ENCODE assay signal across 9 cellular contexts in the genomic region with DNA sequence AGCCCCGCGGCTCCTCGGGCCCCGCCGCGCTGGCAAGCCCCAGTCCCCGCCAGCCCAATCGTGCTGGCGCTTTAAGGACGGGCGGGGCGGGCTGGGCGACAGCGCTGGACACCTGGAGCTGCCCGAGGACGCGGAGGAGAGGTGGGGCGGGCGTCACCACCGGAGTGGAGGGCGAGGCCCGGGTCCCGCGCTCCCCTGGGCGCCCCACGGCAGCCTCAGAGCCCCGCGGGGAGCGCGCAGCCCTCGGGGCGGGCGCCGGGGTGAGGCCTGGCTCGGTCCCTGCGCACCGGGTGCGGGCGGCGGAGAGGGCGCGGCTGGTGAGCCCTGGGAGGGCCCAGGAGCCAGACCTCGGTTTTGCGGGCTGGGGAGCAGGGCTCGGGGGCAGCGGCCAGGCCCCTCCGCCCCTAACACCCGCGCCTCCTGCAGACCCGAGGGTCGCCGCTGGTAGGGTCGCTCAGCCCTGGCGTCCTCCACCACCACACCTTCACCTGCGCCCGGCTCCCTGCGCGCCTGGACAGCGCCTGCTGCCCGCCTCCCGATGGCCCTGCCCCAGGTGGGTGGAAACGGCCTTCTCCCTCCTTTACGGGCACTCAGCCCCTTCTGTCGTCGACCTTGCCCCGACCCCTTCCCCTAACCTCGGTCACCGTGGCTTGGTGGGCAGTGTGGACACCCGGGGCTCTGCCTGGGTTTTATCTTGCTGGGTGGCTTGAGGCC. TPM values are rescaled to one million over a fixed set of nuclear protein-coding genes. Genes with fewer than 3 reads are reported as not detected.
DNase-seq lines count a peak whose midpoint lies in the region; ATAC-seq, FAIRE-seq and TF ChIP-seq lines count a peak whose summit lies in the region.
"Had no signal": no experiment of that assay in that cellular context is flagged by ENCODE, and none has a peak within 500 bp of the region (broad histone marks: within the 10 kb centered on the region; RNA-seq: fewer than 3 reads in every experiment).

A gene (plus strand): TSS at position 101 of the 714 bp plus-strand sequence. CDS start 438 bp downstream, at position 539.

- H3K36me3 Mint-ChIP-seq in HFFc6 (ENCODE audit: low read depth) = no peaks in the 10 kb centered on the region
- H3K36me3 Mint-ChIP-seq: naive thymus-derived CD4-positive, alpha-beta T cell had no signal

- H3K4me3 ChIP-seq in body of pancreas (peak within 1 kb of the TSS; percentile 15 to 44), iPS-18c (ENCODE audit: insufficient read depth, low read depth, low read length) (peak within 1 kb of the TSS; percentile 58), small intestine (ENCODE audit: low read depth in 1 of 2, low read length in 2 of 2) (peak within 1 kb of the TSS; percentile 22 to 25)

- intact Hi-C loops in body of pancreas (cut with DNase I) = no loop called here

- no peak within 1 kb of the TSS for H3K27ac Mint-ChIP-seq in HFFc6

- WGBS in body of pancreas, 2 donors = 2 to 8% methylated on average over 7 to 66 of the region's 69 CpGs
- 3 to 9% (median 6%) methylated on average over 39 to 69 of the region's 69 CpGs for whole genome bisulfite sequencing in small intestine, 3 donors

- no peaks in the 10 kb centered on the region for H3K9me3 Mint-ChIP-seq in HFFc6
- H3K9me3 Mint-ChIP-seq: naive thymus-derived CD4-positive, alpha-beta T cell had no signal

- ATAC-seq in body of pancreas (peak; percentile 85), GM21515 (IDR thresholded peaks at IDR 0.05; ENCODE audit: unreplicated experiment) (no peak), HG02588 (IDR thresholded peaks at IDR 0.05; ENCODE audit: unreplicated experiment) (no peak)
- ATAC-seq: naive thymus-derived CD4-positive, alpha-beta T cell had no signal

- DNase-seq in HFFc6 = no peak
- peak; percentile 43 to 67 (median 60) for DNase-seq in body of pancreas
- DNase-seq in small intestine = peak; percentile 65
- no peak for DNase-seq in DMS79 (lab: John Stamatoyannopoulos, UW)
- no peak for DNase-seq in stimulated activated CD4-positive, alpha-beta T cell treated with anti-CD3 and anti-CD28 coated beads, Interleukin-15, amount 100 ng/mL, for 24 hours
- DNase-seq: naive thymus-derived CD4-positive, alpha-beta T cell had no signal

- H3K27me3 ChIP-seq in body of pancreas (no peaks in the 10 kb centered on the region), small intestine (ENCODE audit: control insufficient read depth in 2 of 2, insufficient read depth in 2 of 2, low read length in 2 of 2) (peaks cover 0 to 2% of the 10 kb centered on the region in 2 donors)

- H3K27ac ChIP-seq in body of pancreas (peak within 1 kb of the TSS; percentile 9 to 40 (median 14)), small intestine (ENCODE audit: low read depth in 1 of 2, low read length in 1 of 2) (no peak within 1 kb of the TSS)

- H3K4me1 Mint-ChIP-seq in HFFc6 (ENCODE audit: low read depth) = peaks cover 6% of the 10 kb centered on the region; the same call in 1 of the 2 replicates

- H3K4me3 Mint-ChIP-seq in HFFc6 = peak within 1 kb of the TSS; percentile 43

- no peak for FAIRE-seq in small intestine (lab: Jason Lieb, UNC)

- TF ChIP-seq CTCF in HFFc6 (IDR thresholded peaks at IDR 0.05) (no peak), body of pancreas (IDR thresholded peaks at IDR 0.05) (no peak)

- H3K9me3 ChIP-seq in body of pancreas (no peaks in the 10 kb centered on the region), iPS-18c (ENCODE audit: control insufficient read depth, insufficient read depth, low read length) (no peaks in the 10 kb centered on the region), small intestine (ENCODE audit: control insufficient read depth, low read depth) (no peaks in the 10 kb centered on the region)

- H3K4me1 ChIP-seq in body of pancreas (peaks cover 14% of the 10 kb centered on the region), small intestine (ENCODE audit: control insufficient read depth in 2 of 2, insufficient read depth in 1 of 2, low read depth in 1 of 2, low read length in 1 of 2) (no peaks in the 10 kb centered on the region)

- peak in 2 of 3 donors; percentile 22 to 25 for TF ChIP-seq POLR2A in body of pancreas (IDR thresholded peaks at IDR 0.05)

- H3K27me3 Mint-ChIP-seq in HFFc6 (ENCODE audit: insufficient read depth) = peaks cover 46% of the 10 kb centered on the region

- H3K36me3 ChIP-seq in body of pancreas (replicated peaks in 1 of 2; ENCODE audit: insufficient read depth in 1 of 2, low read depth in 2 of 2) (no peaks in the 10 kb centered on the region), small intestine (ENCODE audit: control insufficient read depth in 2 of 2, insufficient read depth in 2 of 2, low read length in 2 of 2) (no peaks in the 10 kb centered on the region)

RNA-seq across cellular contexts. Expression of the gene that starts here (rescaled TPM):
- not detected for total RNA-seq in HFFc6 (2021; fragmentation: NEBNext Ultra II Directional; extraction: Animal tissue kit (Norgen Biotek cat#: 25700))
- total RNA-seq in body of pancreas = 1 to 10 TPM; 2.0 to 3.6 TPM
- 1 to 10 TPM; 2.2 to 6.7 (median 5.4) TPM for polyA plus RNA-seq in small intestine
- total RNA-seq: naive thymus-derived CD4-positive, alpha-beta T cell had no signal
- polyA plus RNA-seq: naive thymus-derived CD4-positive, alpha-beta T cell had no signal

Comparison
In these comparisons a context has a peak if more than half of its experiments do, and no peak if none do; other contexts are left out.
1. DNase-seq: peak in body of pancreas (4 of 4) and small intestine (single experiment); none in HFFc6 (single experiment), DMS79 (single experiment) and stimulated activated CD4-positive, alpha-beta T cell treated with anti-CD3 and anti-CD28 coated beads, Interleukin-15, amount 100 ng/mL, for 24 hours (single experiment).
2. H3K27ac ChIP-seq: peak in body of pancreas (4 of 4); none in small intestine (0 of 2).
3. Peak in every context shown above with its lines, with median percentiles within 50 percentile points of each other: H3K4me3 ChIP-seq.